Comparison of ENCODE assay signal across 8 cellular contexts in genomic region chr5:131640043-131640856, GRCh38. TPM values are rescaled to one million over a fixed set of nuclear protein-coding genes. Genes with fewer than 3 reads are reported as not detected.
A peak's percentile ranks its signal among the peaks of the same experiment; 100 is the strongest.
DNase-seq lines count a peak whose midpoint lies in the region; ATAC-seq and TF ChIP-seq lines count a peak whose summit lies in the region.

No MANE protein-coding gene starts in this region.

- in situ Hi-C loops in GM13976 (cut with MboI; ENCODE audit: low sequenced_read_pairs, unreplicated experiment) = no loop called here

- no peak for TF ChIP-seq CTCF in GM13976 (IDR thresholded peaks at IDR 0.05; ENCODE audit: borderline replicate concordance, control extremely low read depth, extremely low read depth, insufficient read depth, missing control alignments)
- TF ChIP-seq CTCF in HL-60 (IDR thresholded peaks at IDR 0.05; ENCODE audit: insufficient read depth, low read length) = no peak

- no peaks in the 10 kb centered on the region for H3K9me3 Mint-ChIP-seq in activated T-helper 17 cell treated with anti-CD3 and anti-CD28 coated beads, Interleukin-2, amount 50 U/mL, for 72 hours

- H3K27me3 Mint-ChIP-seq in activated T-helper 17 cell treated with anti-CD3 and anti-CD28 coated beads, Interleukin-2, amount 50 U/mL, for 72 hours = no peaks in the 10 kb centered on the region

- H3K4me3 ChIP-seq in HL-60 (replicated peaks; ENCODE audit: insufficient read depth, low read length) = no peak overlapping the region

- peak overlapping the region; percentile 61 for H3K4me3 Mint-ChIP-seq in activated T-helper 17 cell treated with anti-CD3 and anti-CD28 coated beads, Interleukin-2, amount 50 U/mL, for 72 hours

- peak overlapping the region; percentile 84 for H3K27ac Mint-ChIP-seq in activated T-helper 17 cell treated with anti-CD3 and anti-CD28 coated beads, Interleukin-2, amount 50 U/mL, for 72 hours

- H3K27me3 ChIP-seq in HL-60 (ENCODE audit: insufficient read depth, poor library complexity, severe bottlenecking) = no peaks in the 10 kb centered on the region

- peaks cover 12% of the 10 kb centered on the region for H3K4me1 Mint-ChIP-seq in activated T-helper 17 cell treated with anti-CD3 and anti-CD28 coated beads, Interleukin-2, amount 50 U/mL, for 72 hours

- peaks cover 12% of the 10 kb centered on the region for H3K36me3 Mint-ChIP-seq in activated T-helper 17 cell treated with anti-CD3 and anti-CD28 coated beads, Interleukin-2, amount 50 U/mL, for 72 hours (ENCODE audit: low read depth)

- peak overlapping the region; percentile 45 for H3K27ac ChIP-seq in HL-60 (replicated peaks)

- peak; percentile 95 for ATAC-seq in activated T-helper 17 cell treated with anti-CD3 and anti-CD28 coated beads, Interleukin-2, amount 50 U/mL, for 72 hours (replicated peaks)
- no peak for ATAC-seq in HG03565 (IDR thresholded peaks at IDR 0.05; ENCODE audit: unreplicated experiment)

- peak; percentile 24 for DNase-seq in GM13976 (ENCODE audit: low spot score)
- peak in 1 of 2 experiments; percentile 14 for DNase-seq in HL-60 (ENCODE audit: low read depth in 1 of 2, low spot score in 1 of 2)
- peak; percentile 54 for DNase-seq in stimulated activated CD4-positive, alpha-beta T cell treated with anti-CD3 and anti-CD28 coated beads, Interleukin-12 subunit alpha, Interleukin-12 subunit beta, amount 100 ng/mL, for 4 hours
- DNase-seq in superior temporal gyrus (ENCODE audit: extremely low spot score) = no peak
- DNase-seq in NCI-H146 treated with DMSO at 0.1 percent for 48 hours (lab: John Stamatoyannopoulos, UW; ENCODE audit: unreplicated experiment) = no peak
- no peak for DNase-seq in NCI-H2029 (lab: John Stamatoyannopoulos, UW)

RNA-seq across cellular contexts. Expression of gene RAPGEF6, which starts 5.2 kb away (rescaled TPM):
- 10 to 100 TPM; 50.6 to 57.6 TPM for total RNA-seq in activated T-helper 17 cell treated with anti-CD3 and anti-CD28 coated beads, Interleukin-2, amount 50 U/mL, for 72 hours

Comparison
In these comparisons a context has a peak if more than half of its experiments do, and no peak if none do; other contexts are left out.
1. DNase-seq: peak in GM13976 (single experiment) and stimulated activated CD4-positive, alpha-beta T cell treated with anti-CD3 and anti-CD28 coated beads, Interleukin-12 subunit alpha, Interleukin-12 subunit beta, amount 100 ng/mL, for 4 hours (single experiment); none in superior temporal gyrus (single experiment), NCI-H146 treated with DMSO at 0.1 percent for 48 hours (single experiment) and NCI-H2029 (single experiment).